In the genomic region with DNA sequence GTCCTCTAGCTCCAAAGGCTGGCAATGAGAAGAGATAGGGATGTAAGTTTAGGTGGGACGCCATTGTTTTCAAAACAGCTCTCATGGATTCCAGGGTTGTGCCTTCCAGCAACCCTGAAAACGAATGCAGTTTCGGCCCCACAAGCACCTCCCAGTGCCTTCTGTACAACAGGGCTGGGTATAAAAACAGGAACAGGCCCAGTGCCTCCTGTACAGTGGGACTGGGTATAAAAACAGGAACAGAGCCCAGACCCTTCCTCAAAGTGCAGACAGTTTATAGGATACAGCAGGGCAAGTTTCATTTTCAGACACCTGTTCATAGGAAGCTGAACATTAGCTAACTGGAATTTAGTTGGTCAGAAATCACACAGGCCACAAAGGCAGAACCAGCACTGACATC, we compare ENCODE assay signal across 23 cellular contexts.
A peak's percentile ranks its signal among the peaks of the same experiment; 100 is the strongest.
DNase-seq lines count a peak whose midpoint lies in the region; ATAC-seq, FAIRE-seq and TF ChIP-seq lines count a peak whose summit lies in the region.
"Had no signal": no experiment of that assay in that cellular context is flagged by ENCODE, and none has a peak within 500 bp of the region (broad histone marks: within the 10 kb centered on the region; RNA-seq: fewer than 3 reads in every experiment).

No MANE protein-coding gene starts in this region.

- H3K36me3 Mint-ChIP-seq in neural crest cell (ENCODE audit: low read depth), result peaks cover 48% of the 10 kb centered on the region
- no peaks in the 10 kb centered on the region for H3K36me3 Mint-ChIP-seq in stimulated activated effector memory CD8-positive, alpha-beta T cell treated with anti-CD3 and anti-CD28 coated beads, Interleukin-12 subunit alpha, Interleukin-12 subunit beta, amount 100 ng/mL, for 72 hours
- H3K36me3 Mint-ChIP-seq: CD14-positive monocyte had no signal

- no peaks in the 10 kb centered on the region for H3K27me3 Mint-ChIP-seq in neural crest cell (ENCODE audit: low read depth)
- H3K27me3 Mint-ChIP-seq: CD4-positive, alpha-beta T cell had no signal

- POLR2A ChIA-PET in HEK293 (lab: Yijun Ruan, JAX), result no interaction called here

- H3K4me1 ChIP-seq in HEK293 (ENCODE audit: control insufficient read depth, insufficient read depth, low read length), result no peaks in the 10 kb centered on the region
- H3K4me1 ChIP-seq: A549, BE2C, HAP-1 had no signal

- H3K27ac ChIP-seq in HEK293 (ENCODE audit: extremely low read depth, low read depth, low read length), result no peak overlapping the region
- H3K27ac ChIP-seq: A549; BLaER1 treated with 17β-estradiol and CSF1 and Interleukin-3, amounts not matched to agents 10 nM and 100 nM had no signal

- H3K4me3 Mint-ChIP-seq in neural crest cell, result no peak overlapping the region
- H3K4me3 Mint-ChIP-seq in stimulated activated effector memory CD8-positive, alpha-beta T cell treated with anti-CD3 and anti-CD28 coated beads, Interleukin-12 subunit alpha, Interleukin-12 subunit beta, amount 100 ng/mL, for 72 hours, result no peak overlapping the region
- H3K4me3 Mint-ChIP-seq: CD14-positive monocyte; CD4-positive, alpha-beta T cell had no signal

- CTCF ChIA-PET in HEK293 (lab: Yijun Ruan, JAX), result no interaction called here

- peaks cover 26% of the 10 kb centered on the region for H3K4me1 Mint-ChIP-seq in neural crest cell
- H3K4me1 Mint-ChIP-seq in stimulated activated effector memory CD8-positive, alpha-beta T cell treated with anti-CD3 and anti-CD28 coated beads, Interleukin-12 subunit alpha, Interleukin-12 subunit beta, amount 100 ng/mL, for 72 hours, result no peaks in the 10 kb centered on the region
- H3K4me1 Mint-ChIP-seq: CD14-positive monocyte had no signal

- ATAC-seq in stimulated activated effector memory CD8-positive, alpha-beta T cell treated with anti-CD3 and anti-CD28 coated beads, Interleukin-12 subunit alpha, Interleukin-12 subunit beta, amount 100 ng/mL, for 72 hours, result no peak
- ATAC-seq: A549 had no signal

- no peak for TF ChIP-seq CTCF in HEK293 (tag by site-specific recombination; IDR thresholded peaks at IDR 0.05)
- TF ChIP-seq CTCF in neural crest cell (conservative IDR thresholded peaks at IDR 0.05), result no peak

- peak overlapping the region; percentile 76 for H3K27ac Mint-ChIP-seq in neural crest cell (ENCODE audit: unreplicated experiment)
- no peak overlapping the region for H3K27ac Mint-ChIP-seq in stimulated activated effector memory CD8-positive, alpha-beta T cell treated with anti-CD3 and anti-CD28 coated beads, Interleukin-12 subunit alpha, Interleukin-12 subunit beta, amount 100 ng/mL, for 72 hours
- H3K27ac Mint-ChIP-seq: CD14-positive monocyte; CD4-positive, alpha-beta T cell had no signal

- DNase-seq in ecto neural progenitor cell (ENCODE audit: low spot score) (peak; percentile 1), neural crest cell (ENCODE audit: low read depth, low spot score) (no peak), urothelium cell line (ENCODE audit: low spot score) (no peak), NCI-H345 treated with DMSO at 0.1 percent for 48 hours (lab: John Stamatoyannopoulos, UW; ENCODE audit: unreplicated experiment) (no peak), mesenteric fat pad (ENCODE audit: low spot score) (no peak)
- DNase-seq in stimulated activated effector memory CD8-positive, alpha-beta T cell treated with anti-CD3 and anti-CD28 coated beads, Interleukin-12 subunit alpha, Interleukin-12 subunit beta, amount 100 ng/mL, for 72 hours (ENCODE audit: low spot score in 2 of 2), result no peak
- DNase-seq: 8988T; ACHN; AML-193; BE2C; CD4-positive, alpha-beta T cell; COR-L47; DMS153; DND-41; GOT3 had no signal

- peak; percentile 56 for FAIRE-seq in urothelium cell line (lab: Jason Lieb, UNC)
- FAIRE-seq: A549, G401.6, GM12892, H54 had no signal

- peaks cover 17% of the 10 kb centered on the region for H3K9me3 Mint-ChIP-seq in neural crest cell
- peaks cover 5% of the 10 kb centered on the region for H3K9me3 Mint-ChIP-seq in stimulated activated effector memory CD8-positive, alpha-beta T cell treated with anti-CD3 and anti-CD28 coated beads, Interleukin-12 subunit alpha, Interleukin-12 subunit beta, amount 100 ng/mL, for 72 hours

- no peak overlapping the region for H3K4me3 ChIP-seq in HEK293 (ENCODE audit: low read depth, low read length)
- H3K4me3 ChIP-seq: A549, HAP-1 had no signal

- H3K9me3 ChIP-seq in HEK293 (ENCODE audit: control insufficient read depth, insufficient read depth, low read depth, low read length), result no peaks in the 10 kb centered on the region
- H3K9me3 ChIP-seq: HAP-1 had no signal

- no peaks in the 10 kb centered on the region for H3K36me3 ChIP-seq in HEK293 (ENCODE audit: control insufficient read depth in 2 of 2, insufficient read depth in 1 of 2, low read length in 2 of 2)
- H3K36me3 ChIP-seq: BE2C, HAP-1 had no signal

TF ChIP-seq in HEK293, 187 proteins besides CTCF, POLR2A, EP300 and RAD21:
- TF ChIP-seq ZNF548 (tag by site-specific recombination; IDR thresholded peaks at IDR 0.05) (no peak), TRIM28 (IDR thresholded peaks at IDR 0.05; ENCODE audit: borderline replicate concordance, low read length) (peak; percentile 41; the same call in 1 of the 2 replicates), ZNF10 (tag by site-specific recombination; IDR thresholded peaks at IDR 0.05) (no peak), ZNF174 (tag by site-specific recombination; IDR thresholded peaks at IDR 0.05) (no peak)
TF ChIP-seq in HEK293: peak in this region for 1.
